ENCODE assay signal across 1 cellular context in the genomic region with DNA sequence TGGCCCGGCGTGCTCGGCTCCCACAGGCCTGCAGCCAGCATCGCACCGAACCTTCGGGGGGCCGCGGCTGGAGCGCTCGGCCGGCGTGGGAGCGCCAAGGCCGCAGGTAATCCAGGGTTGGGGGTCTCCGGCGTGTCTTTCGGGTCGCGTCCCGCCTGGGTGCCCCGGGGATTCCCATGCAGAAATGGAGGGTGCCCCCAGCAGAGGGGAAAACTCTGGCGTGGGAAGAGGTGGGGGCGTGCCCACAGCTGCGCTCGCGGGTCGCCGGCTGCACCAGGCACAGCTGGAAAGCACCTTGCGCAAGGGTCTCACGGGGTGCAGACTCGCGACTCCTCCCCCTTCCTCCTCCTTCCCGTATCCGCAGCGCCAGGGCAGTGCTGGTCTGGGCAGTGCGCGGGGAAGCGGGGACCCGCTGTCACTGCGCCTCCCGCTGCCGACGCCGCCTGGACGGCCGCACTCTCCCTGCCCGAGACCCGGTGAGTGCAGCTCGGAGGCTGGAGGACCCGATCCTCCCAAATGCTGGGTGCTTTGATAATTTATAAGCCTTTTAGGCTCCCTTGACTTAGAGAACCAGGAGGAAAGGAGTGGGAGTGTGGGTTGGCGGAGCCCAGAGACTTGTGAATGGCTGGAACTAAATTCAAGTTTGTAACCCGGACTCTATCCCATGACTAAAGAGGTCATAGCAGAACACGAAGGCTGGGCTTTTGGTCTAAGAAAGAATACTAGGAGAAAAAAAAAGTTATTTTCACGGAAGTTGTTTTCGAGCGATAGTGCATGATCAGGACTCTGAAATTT.
A peak's percentile ranks its signal among the peaks of the same experiment; 100 is the strongest.
TF ChIP-seq lines count a peak whose summit lies in the region.

No MANE protein-coding gene starts in this region.

TF ChIP-seq in HepG2, 621 proteins besides CTCF, POLR2A, EP300 and RAD21 (continued from another document and continues in another):
- TF ChIP-seq, protein P1, sequence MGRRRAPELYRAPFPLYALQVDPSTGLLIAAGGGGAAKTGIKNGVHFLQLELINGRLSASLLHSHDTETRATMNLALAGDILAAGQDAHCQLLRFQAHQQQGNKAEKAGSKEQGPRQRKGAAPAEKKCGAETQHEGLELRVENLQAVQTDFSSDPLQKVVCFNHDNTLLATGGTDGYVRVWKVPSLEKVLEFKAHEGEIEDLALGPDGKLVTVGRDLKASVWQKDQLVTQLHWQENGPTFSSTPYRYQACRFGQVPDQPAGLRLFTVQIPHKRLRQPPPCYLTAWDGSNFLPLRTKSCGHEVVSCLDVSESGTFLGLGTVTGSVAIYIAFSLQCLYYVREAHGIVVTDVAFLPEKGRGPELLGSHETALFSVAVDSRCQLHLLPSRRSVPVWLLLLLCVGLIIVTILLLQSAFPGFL (CRISPR knock-in tag; IDR thresholded peaks at IDR 0.05): no peak
- TF ChIP-seq ZNF672 (CRISPR knock-in tag; IDR thresholded peaks at IDR 0.05) (0 out of 2 replicates have a peak, but pooled peaks have one; percentile 28), TBX3 (IDR thresholded peaks at IDR 0.05; ENCODE audit: borderline replicate concordance) (no peak), ZNF775 (CRISPR knock-in tag; IDR thresholded peaks at IDR 0.05; ENCODE audit: borderline replicate concordance) (no peak), ZNF24 (IDR thresholded peaks at IDR 0.05) (0 out of 2 replicates have a peak, but pooled peaks have one; percentile 27), CEBPG (CRISPR knock-in tag; IDR thresholded peaks at IDR 0.05) (peak; percentile 97), HIVEP1 (CRISPR knock-in tag; IDR thresholded peaks at IDR 0.05) (peak; percentile 95), EEA1 (CRISPR knock-in tag; IDR thresholded peaks at IDR 0.05; ENCODE audit: borderline replicate concordance) (no peak), MXI1 (IDR thresholded peaks at IDR 0.05; ENCODE audit: borderline replicate concordance, low read depth, low read length) (peak; percentile 39; the same call in 1 of the 3 replicates), ZNF331 (CRISPR knock-in tag; IDR thresholded peaks at IDR 0.05) (peak; percentile 38; the same call in 1 of the 2 replicates), KAT8 (CRISPR knock-in tag; IDR thresholded peaks at IDR 0.05) (peak; percentile 57; the same call in 1 of the 2 replicates), ZNF878 (CRISPR knock-in tag; IDR thresholded peaks at IDR 0.05) (no peak; the same call in 1 of the 2 replicates), RFX5 (IDR thresholded peaks at IDR 0.05; ENCODE audit: low read depth, low read length) (no peak), IKZF4 (CRISPR knock-in tag; IDR thresholded peaks at IDR 0.05; ENCODE audit: borderline replicate concordance, low read depth, not compliant biosample characterization) (peak; percentile 42), PRPF4 (IDR thresholded peaks at IDR 0.05; ENCODE audit: low read depth, low read length, poor library complexity, severe bottlenecking) (no peak), BRD4 (CRISPR knock-in tag; IDR thresholded peaks at IDR 0.05) (peak; percentile 72; the same call in 1 of the 2 replicates), THAP11 (CRISPR knock-in tag; IDR thresholded peaks at IDR 0.05) (no peak; the same call in 1 of the 2 replicates), FOXO1 (CRISPR knock-in tag; IDR thresholded peaks at IDR 0.05) (peak; percentile 55), POGZ (CRISPR knock-in tag; IDR thresholded peaks at IDR 0.05) (0 out of 2 replicates have a peak, but pooled peaks have one; percentile 30), IKZF1 (IDR thresholded peaks at IDR 0.05) (no peak), ZNF788 (CRISPR knock-in tag; IDR thresholded peaks at IDR 0.05; ENCODE audit: borderline replicate concordance) (peak; percentile 54), ERF (CRISPR knock-in tag; IDR thresholded peaks at IDR 0.05) (peak; percentile 27), ZNF713 (CRISPR knock-in tag; IDR thresholded peaks at IDR 0.05) (no peak), ZC3H13 (CRISPR knock-in tag; IDR thresholded peaks at IDR 0.05) (0 out of 2 replicates have a peak, but pooled peaks have one; percentile 71), ZNF746 (CRISPR knock-in tag; IDR thresholded peaks at IDR 0.05) (peak; percentile 70), ZSCAN29 (CRISPR knock-in tag; conservative IDR thresholded peaks at IDR 0.05) (no peak), NFE2L2 (IDR thresholded peaks at IDR 0.05; ENCODE audit: low read length) (no peak), TBX2 (CRISPR knock-in tag; IDR thresholded peaks at IDR 0.05; ENCODE audit: borderline replicate concordance) (peak; percentile 81), NCOA5 (CRISPR knock-in tag; IDR thresholded peaks at IDR 0.05) (no peak), DMAP1 (CRISPR knock-in tag; IDR thresholded peaks at IDR 0.05) (peak; percentile 74), ZNF138 (CRISPR knock-in tag; IDR thresholded peaks at IDR 0.05; ENCODE audit: low read depth) (no peak; the same call in 1 of the 2 replicates), CREM (IDR thresholded peaks at IDR 0.05) (no peak), CREM (CRISPR knock-in tag; IDR thresholded peaks at IDR 0.05) (no peak), CCAR2 (optimal IDR thresholded peaks at IDR 0.05; ENCODE audit: low read depth, low read length) (no peak), ZNF615 (CRISPR knock-in tag; IDR thresholded peaks at IDR 0.05; ENCODE audit: borderline replicate concordance) (peak; percentile 49; the same call in 1 of the 2 replicates), ZNF749 (CRISPR knock-in tag; IDR thresholded peaks at IDR 0.05; ENCODE audit: borderline replicate concordance) (peak; percentile 87), SP4 (CRISPR knock-in tag; IDR thresholded peaks at IDR 0.05) (no peak), MZF1 (CRISPR knock-in tag; IDR thresholded peaks at IDR 0.05; ENCODE audit: borderline replicate concordance) (no peak), TBP (CRISPR knock-in tag; IDR thresholded peaks at IDR 0.05) (0 out of 2 replicates have a peak, but pooled peaks have one; percentile 33), DNMT1 (CRISPR knock-in tag; IDR thresholded peaks at IDR 0.05) (no peak), ZNF777 (CRISPR knock-in tag; IDR thresholded peaks at IDR 0.05) (peak; percentile 85), ATM (IDR thresholded peaks at IDR 0.05; ENCODE audit: borderline replicate concordance) (no peak), NR3C1 (CRISPR knock-in tag; IDR thresholded peaks at IDR 0.05) (no peak), REPIN1 (CRISPR knock-in tag; IDR thresholded peaks at IDR 0.05; ENCODE audit: borderline replicate concordance, low read depth) (peak; percentile 21; the same call in 1 of the 2 replicates), MIER3 (CRISPR knock-in tag; IDR thresholded peaks at IDR 0.05; ENCODE audit: borderline replicate concordance) (peak; percentile 65; the same call in 1 of the 2 replicates), ZNF614 (CRISPR knock-in tag; IDR thresholded peaks at IDR 0.05; ENCODE audit: borderline replicate concordance) (no peak), ZNF383 (CRISPR knock-in tag; IDR thresholded peaks at IDR 0.05; ENCODE audit: borderline replicate concordance) (no peak), ZIK1 (CRISPR knock-in tag; IDR thresholded peaks at IDR 0.05; ENCODE audit: borderline replicate concordance, low read depth) (peak; percentile 71; the same call in 1 of the 2 replicates), NFYC (CRISPR knock-in tag; IDR thresholded peaks at IDR 0.05) (no peak), ZNF335 (CRISPR knock-in tag; IDR thresholded peaks at IDR 0.05) (no peak), RARA (CRISPR knock-in tag; IDR thresholded peaks at IDR 0.05) (peak; percentile 71)
- TF ChIP-seq, protein P2, sequence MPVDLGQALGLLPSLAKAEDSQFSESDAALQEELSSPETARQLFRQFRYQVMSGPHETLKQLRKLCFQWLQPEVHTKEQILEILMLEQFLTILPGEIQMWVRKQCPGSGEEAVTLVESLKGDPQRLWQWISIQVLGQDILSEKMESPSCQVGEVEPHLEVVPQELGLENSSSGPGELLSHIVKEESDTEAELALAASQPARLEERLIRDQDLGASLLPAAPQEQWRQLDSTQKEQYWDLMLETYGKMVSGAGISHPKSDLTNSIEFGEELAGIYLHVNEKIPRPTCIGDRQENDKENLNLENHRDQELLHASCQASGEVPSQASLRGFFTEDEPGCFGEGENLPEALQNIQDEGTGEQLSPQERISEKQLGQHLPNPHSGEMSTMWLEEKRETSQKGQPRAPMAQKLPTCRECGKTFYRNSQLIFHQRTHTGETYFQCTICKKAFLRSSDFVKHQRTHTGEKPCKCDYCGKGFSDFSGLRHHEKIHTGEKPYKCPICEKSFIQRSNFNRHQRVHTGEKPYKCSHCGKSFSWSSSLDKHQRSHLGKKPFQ (CRISPR knock-in tag; IDR thresholded peaks at IDR 0.05; ENCODE audit: insufficient replicate concordance): peak; percentile 81
- TF ChIP-seq, protein P3, sequence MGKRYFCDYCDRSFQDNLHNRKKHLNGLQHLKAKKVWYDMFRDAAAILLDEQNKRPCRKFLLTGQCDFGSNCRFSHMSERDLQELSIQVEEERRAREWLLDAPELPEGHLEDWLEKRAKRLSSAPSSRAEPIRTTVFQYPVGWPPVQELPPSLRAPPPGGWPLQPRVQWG (CRISPR knock-in tag; IDR thresholded peaks at IDR 0.05; ENCODE audit: borderline replicate concordance, low read depth): no peak
- TF ChIP-seq, protein P4, sequence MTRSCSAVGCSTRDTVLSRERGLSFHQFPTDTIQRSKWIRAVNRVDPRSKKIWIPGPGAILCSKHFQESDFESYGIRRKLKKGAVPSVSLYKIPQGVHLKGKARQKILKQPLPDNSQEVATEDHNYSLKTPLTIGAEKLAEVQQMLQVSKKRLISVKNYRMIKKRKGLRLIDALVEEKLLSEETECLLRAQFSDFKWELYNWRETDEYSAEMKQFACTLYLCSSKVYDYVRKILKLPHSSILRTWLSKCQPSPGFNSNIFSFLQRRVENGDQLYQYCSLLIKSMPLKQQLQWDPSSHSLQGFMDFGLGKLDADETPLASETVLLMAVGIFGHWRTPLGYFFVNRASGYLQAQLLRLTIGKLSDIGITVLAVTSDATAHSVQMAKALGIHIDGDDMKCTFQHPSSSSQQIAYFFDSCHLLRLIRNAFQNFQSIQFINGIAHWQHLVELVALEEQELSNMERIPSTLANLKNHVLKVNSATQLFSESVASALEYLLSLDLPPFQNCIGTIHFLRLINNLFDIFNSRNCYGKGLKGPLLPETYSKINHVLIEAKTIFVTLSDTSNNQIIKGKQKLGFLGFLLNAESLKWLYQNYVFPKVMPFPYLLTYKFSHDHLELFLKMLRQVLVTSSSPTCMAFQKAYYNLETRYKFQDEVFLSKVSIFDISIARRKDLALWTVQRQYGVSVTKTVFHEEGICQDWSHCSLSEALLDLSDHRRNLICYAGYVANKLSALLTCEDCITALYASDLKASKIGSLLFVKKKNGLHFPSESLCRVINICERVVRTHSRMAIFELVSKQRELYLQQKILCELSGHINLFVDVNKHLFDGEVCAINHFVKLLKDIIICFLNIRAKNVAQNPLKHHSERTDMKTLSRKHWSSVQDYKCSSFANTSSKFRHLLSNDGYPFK (CRISPR knock-in tag; IDR thresholded peaks at IDR 0.05; ENCODE audit: borderline replicate concordance): no peak
- TF ChIP-seq, protein P5, sequence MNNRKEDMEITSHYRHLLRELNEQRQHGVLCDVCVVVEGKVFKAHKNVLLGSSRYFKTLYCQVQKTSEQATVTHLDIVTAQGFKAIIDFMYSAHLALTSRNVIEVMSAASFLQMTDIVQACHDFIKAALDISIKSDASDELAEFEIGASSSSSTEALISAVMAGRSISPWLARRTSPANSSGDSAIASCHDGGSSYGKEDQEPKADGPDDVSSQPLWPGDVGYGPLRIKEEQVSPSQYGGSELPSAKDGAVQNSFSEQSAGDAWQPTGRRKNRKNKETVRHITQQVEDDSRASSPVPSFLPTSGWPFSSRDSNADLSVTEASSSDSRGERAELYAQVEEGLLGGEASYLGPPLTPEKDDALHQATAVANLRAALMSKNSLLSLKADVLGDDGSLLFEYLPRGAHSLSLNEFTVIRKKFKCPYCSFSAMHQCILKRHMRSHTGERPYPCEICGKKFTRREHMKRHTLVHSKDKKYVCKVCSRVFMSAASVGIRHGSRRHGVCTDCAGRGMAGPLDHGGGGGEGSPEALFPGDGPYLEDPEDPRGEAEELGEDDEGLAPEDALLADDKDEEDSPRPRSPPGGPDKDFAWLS (CRISPR knock-in tag; IDR thresholded peaks at IDR 0.05; ENCODE audit: borderline replicate concordance): no peak; the same call in 1 of the 2 replicates
- TF ChIP-seq, protein P6, sequence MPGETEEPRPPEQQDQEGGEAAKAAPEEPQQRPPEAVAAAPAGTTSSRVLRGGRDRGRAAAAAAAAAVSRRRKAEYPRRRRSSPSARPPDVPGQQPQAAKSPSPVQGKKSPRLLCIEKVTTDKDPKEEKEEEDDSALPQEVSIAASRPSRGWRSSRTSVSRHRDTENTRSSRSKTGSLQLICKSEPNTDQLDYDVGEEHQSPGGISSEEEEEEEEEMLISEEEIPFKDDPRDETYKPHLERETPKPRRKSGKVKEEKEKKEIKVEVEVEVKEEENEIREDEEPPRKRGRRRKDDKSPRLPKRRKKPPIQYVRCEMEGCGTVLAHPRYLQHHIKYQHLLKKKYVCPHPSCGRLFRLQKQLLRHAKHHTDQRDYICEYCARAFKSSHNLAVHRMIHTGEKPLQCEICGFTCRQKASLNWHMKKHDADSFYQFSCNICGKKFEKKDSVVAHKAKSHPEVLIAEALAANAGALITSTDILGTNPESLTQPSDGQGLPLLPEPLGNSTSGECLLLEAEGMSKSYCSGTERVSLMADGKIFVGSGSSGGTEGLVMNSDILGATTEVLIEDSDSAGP (CRISPR knock-in tag; IDR thresholded peaks at IDR 0.05; ENCODE audit: borderline replicate concordance): peak; percentile 91
- TF ChIP-seq, protein P7, sequence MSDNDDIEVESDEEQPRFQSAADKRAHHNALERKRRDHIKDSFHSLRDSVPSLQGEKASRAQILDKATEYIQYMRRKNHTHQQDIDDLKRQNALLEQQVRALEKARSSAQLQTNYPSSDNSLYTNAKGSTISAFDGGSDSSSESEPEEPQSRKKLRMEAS (IDR thresholded peaks at IDR 0.05): peak; percentile 83
- TF ChIP-seq, protein P8, sequence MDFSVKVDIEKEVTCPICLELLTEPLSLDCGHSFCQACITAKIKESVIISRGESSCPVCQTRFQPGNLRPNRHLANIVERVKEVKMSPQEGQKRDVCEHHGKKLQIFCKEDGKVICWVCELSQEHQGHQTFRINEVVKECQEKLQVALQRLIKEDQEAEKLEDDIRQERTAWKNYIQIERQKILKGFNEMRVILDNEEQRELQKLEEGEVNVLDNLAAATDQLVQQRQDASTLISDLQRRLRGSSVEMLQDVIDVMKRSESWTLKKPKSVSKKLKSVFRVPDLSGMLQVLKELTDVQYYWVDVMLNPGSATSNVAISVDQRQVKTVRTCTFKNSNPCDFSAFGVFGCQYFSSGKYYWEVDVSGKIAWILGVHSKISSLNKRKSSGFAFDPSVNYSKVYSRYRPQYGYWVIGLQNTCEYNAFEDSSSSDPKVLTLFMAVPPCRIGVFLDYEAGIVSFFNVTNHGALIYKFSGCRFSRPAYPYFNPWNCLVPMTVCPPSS (IDR thresholded peaks at IDR 0.05): no peak
- TF ChIP-seq, protein P9, sequence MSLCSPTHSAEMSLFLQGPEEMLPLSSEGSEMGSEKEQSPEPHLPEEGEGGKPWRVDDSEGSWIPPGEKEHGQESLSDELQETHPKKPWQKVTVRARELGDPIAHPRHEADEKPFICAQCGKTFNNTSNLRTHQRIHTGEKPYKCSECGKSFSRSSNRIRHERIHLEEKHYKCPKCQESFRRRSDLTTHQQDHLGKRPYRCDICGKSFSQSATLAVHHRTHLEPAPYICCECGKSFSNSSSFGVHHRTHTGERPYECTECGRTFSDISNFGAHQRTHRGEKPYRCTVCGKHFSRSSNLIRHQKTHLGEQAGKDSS (CRISPR knock-in tag; IDR thresholded peaks at IDR 0.05; ENCODE audit: borderline replicate concordance, low read depth): no peak
